ENCODE assay signal across 1 cellular context in the genomic region with DNA sequence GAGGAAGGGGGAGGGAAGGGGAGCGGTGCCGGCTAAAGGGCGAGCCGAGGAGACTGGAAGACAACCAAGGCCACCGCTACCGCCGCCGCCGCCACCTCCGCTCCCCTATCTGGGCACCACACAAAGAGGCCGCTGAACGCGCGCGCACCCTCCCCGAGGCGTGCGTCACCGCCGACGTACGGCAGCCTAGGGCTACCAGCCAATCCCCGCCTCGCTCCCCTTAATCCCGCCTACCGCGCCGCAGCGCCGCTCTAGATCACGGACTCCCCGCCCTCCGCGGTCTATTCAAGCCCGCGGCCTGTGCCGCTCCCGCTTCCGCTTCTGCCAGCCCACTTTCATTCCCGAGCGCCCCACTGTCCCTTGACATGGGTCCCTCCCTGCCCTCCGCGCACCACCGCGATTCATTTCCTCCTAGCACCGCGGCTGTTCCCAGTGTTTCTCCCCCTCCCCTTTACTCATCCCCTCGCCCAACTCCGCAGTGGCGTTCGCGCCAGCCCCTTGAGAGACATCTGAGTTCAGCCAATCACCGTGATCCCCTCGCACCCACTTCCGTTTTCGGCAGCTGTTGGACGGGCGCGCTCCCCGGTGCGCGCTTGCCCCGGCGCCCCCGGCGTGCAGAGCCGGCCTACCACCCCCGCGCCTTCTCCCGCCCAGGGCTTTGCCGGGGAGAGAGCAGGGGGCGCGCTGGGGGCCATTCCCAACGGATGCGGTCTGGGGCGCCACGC.
TF ChIP-seq lines count a peak whose summit lies in the region.

A gene (minus strand): TSS at position 128 of the 725 bp plus-strand sequence. CDS start 297 bp downstream, outside the sequence.

TF ChIP-seq in HepG2, 621 proteins besides CTCF, POLR2A, EP300 and RAD21 (continued from another document and continues in another):
- TF ChIP-seq, protein P1, sequence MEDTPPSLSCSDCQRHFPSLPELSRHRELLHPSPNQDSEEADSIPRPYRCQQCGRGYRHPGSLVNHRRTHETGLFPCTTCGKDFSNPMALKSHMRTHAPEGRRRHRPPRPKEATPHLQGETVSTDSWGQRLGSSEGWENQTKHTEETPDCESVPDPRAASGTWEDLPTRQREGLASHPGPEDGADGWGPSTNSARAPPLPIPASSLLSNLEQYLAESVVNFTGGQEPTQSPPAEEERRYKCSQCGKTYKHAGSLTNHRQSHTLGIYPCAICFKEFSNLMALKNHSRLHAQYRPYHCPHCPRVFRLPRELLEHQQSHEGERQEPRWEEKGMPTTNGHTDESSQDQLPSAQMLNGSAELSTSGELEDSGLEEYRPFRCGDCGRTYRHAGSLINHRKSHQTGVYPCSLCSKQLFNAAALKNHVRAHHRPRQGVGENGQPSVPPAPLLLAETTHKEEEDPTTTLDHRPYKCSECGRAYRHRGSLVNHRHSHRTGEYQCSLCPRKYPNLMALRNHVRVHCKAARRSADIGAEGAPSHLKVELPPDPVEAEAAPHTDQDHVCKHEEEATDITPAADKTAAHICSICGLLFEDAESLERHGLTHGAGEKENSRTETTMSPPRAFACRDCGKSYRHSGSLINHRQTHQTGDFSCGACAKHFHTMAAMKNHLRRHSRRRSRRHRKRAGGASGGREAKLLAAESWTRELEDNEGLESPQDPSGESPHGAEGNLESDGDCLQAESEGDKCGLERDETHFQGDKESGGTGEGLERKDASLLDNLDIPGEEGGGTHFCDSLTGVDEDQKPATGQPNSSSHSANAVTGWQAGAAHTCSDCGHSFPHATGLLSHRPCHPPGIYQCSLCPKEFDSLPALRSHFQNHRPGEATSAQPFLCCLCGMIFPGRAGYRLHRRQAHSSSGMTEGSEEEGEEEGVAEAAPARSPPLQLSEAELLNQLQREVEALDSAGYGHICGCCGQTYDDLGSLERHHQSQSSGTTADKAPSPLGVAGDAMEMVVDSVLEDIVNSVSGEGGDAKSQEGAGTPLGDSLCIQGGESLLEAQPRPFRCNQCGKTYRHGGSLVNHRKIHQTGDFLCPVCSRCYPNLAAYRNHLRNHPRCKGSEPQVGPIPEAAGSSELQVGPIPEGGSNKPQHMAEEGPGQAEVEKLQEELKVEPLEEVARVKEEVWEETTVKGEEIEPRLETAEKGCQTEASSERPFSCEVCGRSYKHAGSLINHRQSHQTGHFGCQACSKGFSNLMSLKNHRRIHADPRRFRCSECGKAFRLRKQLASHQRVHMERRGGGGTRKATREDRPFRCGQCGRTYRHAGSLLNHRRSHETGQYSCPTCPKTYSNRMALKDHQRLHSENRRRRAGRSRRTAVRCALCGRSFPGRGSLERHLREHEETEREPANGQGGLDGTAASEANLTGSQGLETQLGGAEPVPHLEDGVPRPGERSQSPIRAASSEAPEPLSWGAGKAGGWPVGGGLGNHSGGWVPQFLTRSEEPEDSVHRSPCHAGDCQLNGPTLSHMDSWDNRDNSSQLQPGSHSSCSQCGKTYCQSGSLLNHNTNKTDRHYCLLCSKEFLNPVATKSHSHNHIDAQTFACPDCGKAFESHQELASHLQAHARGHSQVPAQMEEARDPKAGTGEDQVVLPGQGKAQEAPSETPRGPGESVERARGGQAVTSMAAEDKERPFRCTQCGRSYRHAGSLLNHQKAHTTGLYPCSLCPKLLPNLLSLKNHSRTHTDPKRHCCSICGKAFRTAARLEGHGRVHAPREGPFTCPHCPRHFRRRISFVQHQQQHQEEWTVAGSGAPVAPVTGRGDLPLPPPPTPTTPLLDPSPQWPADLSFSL (CRISPR knock-in tag; IDR thresholded peaks at IDR 0.05): no peak
- TF ChIP-seq ZNF546 (CRISPR knock-in tag; conservative IDR thresholded peaks at IDR 0.05): peak; percentile 39; the same call in 1 of the 2 replicates
- 0 out of 2 replicates have a peak, but pooled peaks have one; percentile 28 for TF ChIP-seq ZNF121 (CRISPR knock-in tag; IDR thresholded peaks at IDR 0.05)
- no peak; the same call in 1 of the 2 replicates for TF ChIP-seq ZNF660 (CRISPR knock-in tag; IDR thresholded peaks at IDR 0.05; ENCODE audit: borderline replicate concordance, low read depth)
- TF ChIP-seq SP5 (CRISPR knock-in tag; IDR thresholded peaks at IDR 0.05; ENCODE audit: borderline replicate concordance, low read depth): no peak
- TF ChIP-seq, protein P2, sequence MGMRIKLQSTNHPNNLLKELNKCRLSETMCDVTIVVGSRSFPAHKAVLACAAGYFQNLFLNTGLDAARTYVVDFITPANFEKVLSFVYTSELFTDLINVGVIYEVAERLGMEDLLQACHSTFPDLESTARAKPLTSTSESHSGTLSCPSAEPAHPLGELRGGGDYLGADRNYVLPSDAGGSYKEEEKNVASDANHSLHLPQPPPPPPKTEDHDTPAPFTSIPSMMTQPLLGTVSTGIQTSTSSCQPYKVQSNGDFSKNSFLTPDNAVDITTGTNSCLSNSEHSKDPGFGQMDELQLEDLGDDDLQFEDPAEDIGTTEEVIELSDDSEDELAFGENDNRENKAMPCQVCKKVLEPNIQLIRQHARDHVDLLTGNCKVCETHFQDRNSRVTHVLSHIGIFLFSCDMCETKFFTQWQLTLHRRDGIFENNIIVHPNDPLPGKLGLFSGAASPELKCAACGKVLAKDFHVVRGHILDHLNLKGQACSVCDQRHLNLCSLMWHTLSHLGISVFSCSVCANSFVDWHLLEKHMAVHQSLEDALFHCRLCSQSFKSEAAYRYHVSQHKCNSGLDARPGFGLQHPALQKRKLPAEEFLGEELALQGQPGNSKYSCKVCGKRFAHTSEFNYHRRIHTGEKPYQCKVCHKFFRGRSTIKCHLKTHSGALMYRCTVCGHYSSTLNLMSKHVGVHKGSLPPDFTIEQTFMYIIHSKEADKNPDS (CRISPR knock-in tag; IDR thresholded peaks at IDR 0.05): peak; percentile 29; the same call in 1 of the 2 replicates
- TF ChIP-seq NFE2L2 (IDR thresholded peaks at IDR 0.05; ENCODE audit: low read length): no peak
- TF ChIP-seq RARG (CRISPR knock-in tag; IDR thresholded peaks at IDR 0.05; ENCODE audit: low read depth): 0 out of 2 replicates have a peak, but pooled peaks have one; percentile 65
- no peak for TF ChIP-seq ZNF781 (CRISPR knock-in tag; IDR thresholded peaks at IDR 0.05; ENCODE audit: borderline replicate concordance, not compliant biosample characterization)
- TF ChIP-seq ELF4 (CRISPR knock-in tag; IDR thresholded peaks at IDR 0.05; ENCODE audit: borderline replicate concordance): no peak
- peak; percentile 67; the same call in 1 of the 2 replicates for TF ChIP-seq ZNF761 (CRISPR knock-in tag; conservative IDR thresholded peaks at IDR 0.05)
- no peak; the same call in 1 of the 2 replicates for TF ChIP-seq HES4 (CRISPR knock-in tag; IDR thresholded peaks at IDR 0.05; ENCODE audit: borderline replicate concordance)
- no peak for TF ChIP-seq ZNF629 (CRISPR knock-in tag; conservative IDR thresholded peaks at IDR 0.05)
- TF ChIP-seq, protein P3, sequence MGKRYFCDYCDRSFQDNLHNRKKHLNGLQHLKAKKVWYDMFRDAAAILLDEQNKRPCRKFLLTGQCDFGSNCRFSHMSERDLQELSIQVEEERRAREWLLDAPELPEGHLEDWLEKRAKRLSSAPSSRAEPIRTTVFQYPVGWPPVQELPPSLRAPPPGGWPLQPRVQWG (CRISPR knock-in tag; IDR thresholded peaks at IDR 0.05; ENCODE audit: borderline replicate concordance, low read depth): no peak
- TF ChIP-seq, protein P4, sequence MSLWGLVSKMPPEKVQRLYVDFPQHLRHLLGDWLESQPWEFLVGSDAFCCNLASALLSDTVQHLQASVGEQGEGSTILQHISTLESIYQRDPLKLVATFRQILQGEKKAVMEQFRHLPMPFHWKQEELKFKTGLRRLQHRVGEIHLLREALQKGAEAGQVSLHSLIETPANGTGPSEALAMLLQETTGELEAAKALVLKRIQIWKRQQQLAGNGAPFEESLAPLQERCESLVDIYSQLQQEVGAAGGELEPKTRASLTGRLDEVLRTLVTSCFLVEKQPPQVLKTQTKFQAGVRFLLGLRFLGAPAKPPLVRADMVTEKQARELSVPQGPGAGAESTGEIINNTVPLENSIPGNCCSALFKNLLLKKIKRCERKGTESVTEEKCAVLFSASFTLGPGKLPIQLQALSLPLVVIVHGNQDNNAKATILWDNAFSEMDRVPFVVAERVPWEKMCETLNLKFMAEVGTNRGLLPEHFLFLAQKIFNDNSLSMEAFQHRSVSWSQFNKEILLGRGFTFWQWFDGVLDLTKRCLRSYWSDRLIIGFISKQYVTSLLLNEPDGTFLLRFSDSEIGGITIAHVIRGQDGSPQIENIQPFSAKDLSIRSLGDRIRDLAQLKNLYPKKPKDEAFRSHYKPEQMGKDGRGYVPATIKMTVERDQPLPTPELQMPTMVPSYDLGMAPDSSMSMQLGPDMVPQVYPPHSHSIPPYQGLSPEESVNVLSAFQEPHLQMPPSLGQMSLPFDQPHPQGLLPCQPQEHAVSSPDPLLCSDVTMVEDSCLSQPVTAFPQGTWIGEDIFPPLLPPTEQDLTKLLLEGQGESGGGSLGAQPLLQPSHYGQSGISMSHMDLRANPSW (CRISPR knock-in tag; IDR thresholded peaks at IDR 0.05; ENCODE audit: borderline replicate concordance): 0 out of 2 replicates have a peak, but pooled peaks have one; percentile 39
- TF ChIP-seq RBFOX2 (IDR thresholded peaks at IDR 0.05; ENCODE audit: low read depth, low read length): peak; percentile 98
- TF ChIP-seq, protein P5, sequence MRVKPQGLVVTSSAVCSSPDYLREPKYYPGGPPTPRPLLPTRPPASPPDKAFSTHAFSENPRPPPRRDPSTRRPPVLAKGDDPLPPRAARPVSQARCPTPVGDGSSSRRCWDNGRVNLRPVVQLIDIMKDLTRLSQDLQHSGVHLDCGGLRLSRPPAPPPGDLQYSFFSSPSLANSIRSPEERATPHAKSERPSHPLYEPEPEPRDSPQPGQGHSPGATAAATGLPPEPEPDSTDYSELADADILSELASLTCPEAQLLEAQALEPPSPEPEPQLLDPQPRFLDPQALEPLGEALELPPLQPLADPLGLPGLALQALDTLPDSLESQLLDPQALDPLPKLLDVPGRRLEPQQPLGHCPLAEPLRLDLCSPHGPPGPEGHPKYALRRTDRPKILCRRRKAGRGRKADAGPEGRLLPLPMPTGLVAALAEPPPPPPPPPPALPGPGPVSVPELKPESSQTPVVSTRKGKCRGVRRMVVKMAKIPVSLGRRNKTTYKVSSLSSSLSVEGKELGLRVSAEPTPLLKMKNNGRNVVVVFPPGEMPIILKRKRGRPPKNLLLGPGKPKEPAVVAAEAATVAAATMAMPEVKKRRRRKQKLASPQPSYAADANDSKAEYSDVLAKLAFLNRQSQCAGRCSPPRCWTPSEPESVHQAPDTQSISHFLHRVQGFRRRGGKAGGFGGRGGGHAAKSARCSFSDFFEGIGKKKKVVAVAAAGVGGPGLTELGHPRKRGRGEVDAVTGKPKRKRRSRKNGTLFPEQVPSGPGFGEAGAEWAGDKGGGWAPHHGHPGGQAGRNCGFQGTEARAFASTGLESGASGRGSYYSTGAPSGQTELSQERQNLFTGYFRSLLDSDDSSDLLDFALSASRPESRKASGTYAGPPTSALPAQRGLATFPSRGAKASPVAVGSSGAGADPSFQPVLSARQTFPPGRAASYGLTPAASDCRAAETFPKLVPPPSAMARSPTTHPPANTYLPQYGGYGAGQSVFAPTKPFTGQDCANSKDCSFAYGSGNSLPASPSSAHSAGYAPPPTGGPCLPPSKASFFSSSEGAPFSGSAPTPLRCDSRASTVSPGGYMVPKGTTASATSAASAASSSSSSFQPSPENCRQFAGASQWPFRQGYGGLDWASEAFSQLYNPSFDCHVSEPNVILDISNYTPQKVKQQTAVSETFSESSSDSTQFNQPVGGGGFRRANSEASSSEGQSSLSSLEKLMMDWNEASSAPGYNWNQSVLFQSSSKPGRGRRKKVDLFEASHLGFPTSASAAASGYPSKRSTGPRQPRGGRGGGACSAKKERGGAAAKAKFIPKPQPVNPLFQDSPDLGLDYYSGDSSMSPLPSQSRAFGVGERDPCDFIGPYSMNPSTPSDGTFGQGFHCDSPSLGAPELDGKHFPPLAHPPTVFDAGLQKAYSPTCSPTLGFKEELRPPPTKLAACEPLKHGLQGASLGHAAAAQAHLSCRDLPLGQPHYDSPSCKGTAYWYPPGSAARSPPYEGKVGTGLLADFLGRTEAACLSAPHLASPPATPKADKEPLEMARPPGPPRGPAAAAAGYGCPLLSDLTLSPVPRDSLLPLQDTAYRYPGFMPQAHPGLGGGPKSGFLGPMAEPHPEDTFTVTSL (CRISPR knock-in tag; IDR thresholded peaks at IDR 0.05; ENCODE audit: borderline replicate concordance): no peak
- TF ChIP-seq ZNF652 (CRISPR knock-in tag; IDR thresholded peaks at IDR 0.05; ENCODE audit: borderline replicate concordance, low read depth): no peak; the same call in 1 of the 2 replicates
- TF ChIP-seq ATM (IDR thresholded peaks at IDR 0.05; ENCODE audit: borderline replicate concordance): no peak
- TF ChIP-seq, protein P6, sequence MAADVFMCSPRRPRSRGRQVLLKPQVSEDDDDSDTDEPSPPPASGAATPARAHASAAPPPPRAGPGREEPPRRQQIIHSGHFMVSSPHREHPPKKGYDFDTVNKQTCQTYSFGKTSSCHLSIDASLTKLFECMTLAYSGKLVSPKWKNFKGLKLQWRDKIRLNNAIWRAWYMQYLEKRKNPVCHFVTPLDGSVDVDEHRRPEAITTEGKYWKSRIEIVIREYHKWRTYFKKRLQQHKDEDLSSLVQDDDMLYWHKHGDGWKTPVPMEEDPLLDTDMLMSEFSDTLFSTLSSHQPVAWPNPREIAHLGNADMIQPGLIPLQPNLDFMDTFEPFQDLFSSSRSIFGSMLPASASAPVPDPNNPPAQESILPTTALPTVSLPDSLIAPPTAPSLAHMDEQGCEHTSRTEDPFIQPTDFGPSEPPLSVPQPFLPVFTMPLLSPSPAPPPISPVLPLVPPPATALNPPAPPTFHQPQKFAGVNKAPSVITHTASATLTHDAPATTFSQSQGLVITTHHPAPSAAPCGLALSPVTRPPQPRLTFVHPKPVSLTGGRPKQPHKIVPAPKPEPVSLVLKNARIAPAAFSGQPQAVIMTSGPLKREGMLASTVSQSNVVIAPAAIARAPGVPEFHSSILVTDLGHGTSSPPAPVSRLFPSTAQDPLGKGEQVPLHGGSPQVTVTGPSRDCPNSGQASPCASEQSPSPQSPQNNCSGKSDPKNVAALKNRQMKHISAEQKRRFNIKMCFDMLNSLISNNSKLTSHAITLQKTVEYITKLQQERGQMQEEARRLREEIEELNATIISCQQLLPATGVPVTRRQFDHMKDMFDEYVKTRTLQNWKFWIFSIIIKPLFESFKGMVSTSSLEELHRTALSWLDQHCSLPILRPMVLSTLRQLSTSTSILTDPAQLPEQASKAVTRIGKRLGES (CRISPR knock-in tag; IDR thresholded peaks at IDR 0.05; ENCODE audit: borderline replicate concordance): 0 out of 2 replicates have a peak, but pooled peaks have one; percentile 45
- TF ChIP-seq NCOR1 (IDR thresholded peaks at IDR 0.05; ENCODE audit: borderline replicate concordance, low read length): peak; percentile 61; the same call in 1 of the 2 replicates
- TF ChIP-seq, protein P7, sequence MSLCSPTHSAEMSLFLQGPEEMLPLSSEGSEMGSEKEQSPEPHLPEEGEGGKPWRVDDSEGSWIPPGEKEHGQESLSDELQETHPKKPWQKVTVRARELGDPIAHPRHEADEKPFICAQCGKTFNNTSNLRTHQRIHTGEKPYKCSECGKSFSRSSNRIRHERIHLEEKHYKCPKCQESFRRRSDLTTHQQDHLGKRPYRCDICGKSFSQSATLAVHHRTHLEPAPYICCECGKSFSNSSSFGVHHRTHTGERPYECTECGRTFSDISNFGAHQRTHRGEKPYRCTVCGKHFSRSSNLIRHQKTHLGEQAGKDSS (CRISPR knock-in tag; IDR thresholded peaks at IDR 0.05; ENCODE audit: borderline replicate concordance, low read depth): peak; percentile 95
